In genomic region chr16:30065943-30066881, GRCh38 we compare ENCODE assay signal across 8 cellular contexts. TPM values are rescaled to one million over a fixed set of nuclear protein-coding genes. Genes with fewer than 3 reads are reported as not detected.
A peak's percentile ranks its signal among the peaks of the same experiment; 100 is the strongest.
DNase-seq lines count a peak whose midpoint lies in the region; ATAC-seq and TF ChIP-seq lines count a peak whose summit lies in the region.

No MANE protein-coding gene starts in this region.

- peak overlapping the region; percentile 97 for H3K4me3 ChIP-seq in fibroblast of mammary gland (ENCODE audit: control insufficient read depth, low read depth, low read length)

- POLR2A ChIA-PET in activated CD4-positive, alpha-beta memory T cell treated with anti-CD3 and anti-CD28 coated beads for 36 hours (lab: Charles Lee): interaction anchor here (0.9 to 5.3 kb wide), 12 partner anchors 9 to 592 kb away, joined by 3 to 48 read pairs (median 8); partner anchors contain the start of genes CORO1A, FBRS, KCTD13 and PPP4C

- CTCF ChIA-PET in activated CD4-positive, alpha-beta memory T cell treated with anti-CD3 and anti-CD28 coated beads for 36 hours (lab: Charles Lee): interaction anchor here (1.0 to 4.4 kb wide), 5 partner anchors 10 to 33 kb away, joined by 3 to 43 read pairs (median 18); partner anchors contain the start of genes PPP4C and TBX6

- DNase-seq in CD1c-positive myeloid dendritic cell (ENCODE audit: extremely low spot score): peak; percentile 69
- peak; percentile 60 for DNase-seq in activated CD4-positive, alpha-beta memory T cell treated with anti-CD3 and anti-CD28 coated beads for 36 hours
- DNase-seq in fibroblast of mammary gland (ENCODE audit: low read depth): peak; percentile 64
- peak; percentile 64 for DNase-seq in occipital lobe (lab: John Stamatoyannopoulos, UW)
- DNase-seq in GM10266 (ENCODE audit: extremely low spot score): no peak

- H3K4me1 Mint-ChIP-seq in activated CD4-positive, alpha-beta memory T cell treated with anti-CD3 and anti-CD28 coated beads for 36 hours (ENCODE audit: low read depth): peaks cover 37% of the 10 kb centered on the region

- peak overlapping the region; percentile 90 for H3K27ac Mint-ChIP-seq in activated CD4-positive, alpha-beta memory T cell treated with anti-CD3 and anti-CD28 coated beads for 36 hours

- H3K4me3 Mint-ChIP-seq in activated CD4-positive, alpha-beta memory T cell treated with anti-CD3 and anti-CD28 coated beads for 36 hours: peak overlapping the region; percentile 97

- H3K9me3 Mint-ChIP-seq in activated CD4-positive, alpha-beta memory T cell treated with anti-CD3 and anti-CD28 coated beads for 36 hours: no peaks in the 10 kb centered on the region

- intact Hi-C loops in activated CD4-positive, alpha-beta memory T cell treated with anti-CD3 and anti-CD28 coated beads for 36 hours (cut with micrococcal nuclease): loop anchor here (1.0 to 10.0 kb wide), 6 partner anchors 9 to 589 kb away; partner anchors contain the start of genes FBRS, MAZ, PPP4C and PRR14

- H3K27me3 Mint-ChIP-seq in activated CD4-positive, alpha-beta memory T cell treated with anti-CD3 and anti-CD28 coated beads for 36 hours: no peaks in the 10 kb centered on the region

- ATAC-seq in HG03354 (IDR thresholded peaks at IDR 0.05; ENCODE audit: poor library complexity, severe bottlenecking, unreplicated experiment) (peak; percentile 3), GM21737 (IDR thresholded peaks at IDR 0.05; ENCODE audit: unreplicated experiment) (no peak), GM21825 (IDR thresholded peaks at IDR 0.05; ENCODE audit: unreplicated experiment) (no peak)

- TF ChIP-seq CTCF in fibroblast of mammary gland (conservative IDR thresholded peaks at IDR 0.05; ENCODE audit: control insufficient read depth, insufficient read depth, low read depth, low read length) (no peak), GM10266 (IDR thresholded peaks at IDR 0.05; ENCODE audit: control insufficient read depth, insufficient read depth, low read depth, missing control alignments) (no peak)

- peaks cover 57% of the 10 kb centered on the region for H3K36me3 Mint-ChIP-seq in activated CD4-positive, alpha-beta memory T cell treated with anti-CD3 and anti-CD28 coated beads for 36 hours

RNA-seq across cellular contexts. Expression of gene ALDOA, which starts 0.7 kb away (rescaled TPM):
- 1,000 to 10,000 TPM; 1,724 to 1,734 TPM for total RNA-seq in activated CD4-positive, alpha-beta memory T cell treated with anti-CD3 and anti-CD28 coated beads for 36 hours
- total RNA-seq in occipital lobe: 57.4 TPM

RNA-seq across cellular contexts. Expression of gene PPP4C, which starts 9.6 kb away (rescaled TPM):
- 100 to 1,000 TPM; 121 to 133 TPM for total RNA-seq in activated CD4-positive, alpha-beta memory T cell treated with anti-CD3 and anti-CD28 coated beads for 36 hours
- 81.4 TPM for total RNA-seq in occipital lobe

RNA-seq across cellular contexts. Expression of gene TBX6, which starts 25.5 kb away (rescaled TPM):
- 1 to 10 TPM; 2.3 to 2.9 TPM for total RNA-seq in activated CD4-positive, alpha-beta memory T cell treated with anti-CD3 and anti-CD28 coated beads for 36 hours
- 0.16 TPM for total RNA-seq in occipital lobe

RNA-seq across cellular contexts. Expression of gene YPEL3, which starts 29.8 kb away (rescaled TPM):
- total RNA-seq in activated CD4-positive, alpha-beta memory T cell treated with anti-CD3 and anti-CD28 coated beads for 36 hours: 10 to 100 TPM; 32.5 to 36.9 TPM
- 21.1 TPM for total RNA-seq in occipital lobe

RNA-seq across cellular contexts. Expression of gene TLCD3B, which starts 35.1 kb away (rescaled TPM):
- total RNA-seq in activated CD4-positive, alpha-beta memory T cell treated with anti-CD3 and anti-CD28 coated beads for 36 hours: 1 to 10 TPM; 5.0 TPM
- total RNA-seq in occipital lobe: 12.5 TPM

Comparison
In these comparisons a context has a peak if more than half of its experiments do, and no peak if none do; other contexts are left out.
1. RNA of gene ALDOA, which starts 0.7 kb away (total RNA-seq): 1,724 to 1,734 TPM in activated CD4-positive, alpha-beta memory T cell treated with anti-CD3 and anti-CD28 coated beads for 36 hours; 57.4 TPM in occipital lobe (single experiment); every median in the first group is over 10 times any median in the second.